Comparison of ENCODE assay signal across 12 cellular contexts in genomic region chr14:77035267-77035666, GRCh38. TPM values are rescaled to one million over a fixed set of nuclear protein-coding genes. Genes with fewer than 3 reads are reported as not detected.
DNase-seq lines count a peak whose midpoint lies in the region; ATAC-seq and TF ChIP-seq lines count a peak whose summit lies in the region.
"Had no signal": no experiment of that assay in that cellular context is flagged by ENCODE, and none has a peak within 500 bp of the region (broad histone marks: within the 10 kb centered on the region; RNA-seq: fewer than 3 reads in every experiment).

No MANE protein-coding gene starts in this region.

- peaks cover 42% of the 10 kb centered on the region for H3K4me1 ChIP-seq in neural progenitor cell

- no peak overlapping the region for H2AFZ ChIP-seq in neural progenitor cell (replicated peaks)

- H3K36me3 Mint-ChIP-seq in IgD-negative memory B cell: no peaks in the 10 kb centered on the region
- H3K36me3 Mint-ChIP-seq in chondrocyte (ENCODE audit: low read depth): no peaks in the 10 kb centered on the region
- no peaks in the 10 kb centered on the region for H3K36me3 Mint-ChIP-seq in neural progenitor cell

- H3K4me3 Mint-ChIP-seq in IgD-negative memory B cell: peak overlapping the region in 2 of 4 donors; percentile 22 to 62
- no peak overlapping the region for H3K4me3 Mint-ChIP-seq in chondrocyte (ENCODE audit: unreplicated experiment)
- peak overlapping the region; percentile 10 for H3K4me3 Mint-ChIP-seq in neural progenitor cell

- peak; percentile 33 for DNase-seq in DMS53 (lab: John Stamatoyannopoulos, UW)
- no peak for DNase-seq in DMS53 treated with DMSO at 0.1 percent for 48 hours (lab: John Stamatoyannopoulos, UW; ENCODE audit: unreplicated experiment)
- DNase-seq in chondrocyte (ENCODE audit: low spot score): no peak
- no peak for DNase-seq in neural progenitor cell (ENCODE audit: low spot score)
- no peak for DNase-seq in NCI-H1694 (lab: John Stamatoyannopoulos, UW)
- DNase-seq in putamen (ENCODE audit: low spot score): no peak
- DNase-seq: 8988T, amygdala, DMS153 had no signal

- H3F3A ChIP-seq in neural progenitor cell (ENCODE audit: low read depth): peaks cover 61% of the 10 kb centered on the region

- H3K79me2 ChIP-seq in neural progenitor cell (ENCODE audit: low read depth): no peaks in the 10 kb centered on the region

- H3K36me3 ChIP-seq in neural progenitor cell: no peaks in the 10 kb centered on the region
- H3K36me3 ChIP-seq: thoracic aorta had no signal

- ATAC-seq in HG03457 (IDR thresholded peaks at IDR 0.05; ENCODE audit: unreplicated experiment): no peak

- no peak overlapping the region for H3K4me2 ChIP-seq in neural progenitor cell

- no peaks in the 10 kb centered on the region for H4K20me1 ChIP-seq in neural progenitor cell (ENCODE audit: low read depth)

- H3K27ac ChIP-seq in neural progenitor cell: no peak overlapping the region

- peaks cover 65% of the 10 kb centered on the region for H3K27me3 ChIP-seq in neural progenitor cell

- H3K9me3 ChIP-seq in neural progenitor cell (ENCODE audit: low read depth): no peaks in the 10 kb centered on the region
- H3K9me3 ChIP-seq: thoracic aorta had no signal

- no peak overlapping the region for H3K4me3 ChIP-seq in neural progenitor cell
- H3K4me3 ChIP-seq: thoracic aorta had no signal

- peak overlapping the region in 2 of 3 donors; percentile 67 to 70 for H3K27ac Mint-ChIP-seq in IgD-negative memory B cell
- peak overlapping the region; percentile 22 for H3K27ac Mint-ChIP-seq in chondrocyte (ENCODE audit: unreplicated experiment)
- H3K27ac Mint-ChIP-seq in neural progenitor cell: no peak overlapping the region

- H3K27me3 Mint-ChIP-seq in IgD-negative memory B cell (no peaks in the 10 kb centered on the region), chondrocyte (ENCODE audit: low read depth) (no peaks in the 10 kb centered on the region), neural progenitor cell (ENCODE audit: insufficient read depth, low read depth) (peaks cover 11% of the 10 kb centered on the region)

- H3K4me1 Mint-ChIP-seq in IgD-negative memory B cell (peaks cover 31 to 43% (median 42%) of the 10 kb centered on the region in 3 donors), chondrocyte (ENCODE audit: low read depth) (peaks cover 78% of the 10 kb centered on the region), neural progenitor cell (peaks cover 83% of the 10 kb centered on the region)

- TF ChIP-seq CTCF in chondrocyte (IDR thresholded peaks at IDR 0.05): no peak
- no peak for TF ChIP-seq CTCF in neural progenitor cell (IDR thresholded peaks at IDR 0.05)

- H3K9me3 Mint-ChIP-seq in IgD-negative memory B cell (no peaks in the 10 kb centered on the region), chondrocyte (ENCODE audit: low read depth) (no peaks in the 10 kb centered on the region), neural progenitor cell (no peaks in the 10 kb centered on the region)

- no peak overlapping the region for H3K9ac ChIP-seq in neural progenitor cell

RNA-seq across cellular contexts. Expression of gene IRF2BPL, which starts 6.8 kb away (rescaled TPM):
- 2.6 TPM for polyA plus RNA-seq in IgD-negative memory B cell
- total RNA-seq in chondrocyte (56.0 to 61.9 TPM (median 56.7 TPM) in 3 replicates), neural progenitor cell (ENCODE audit: low replicate concordance) (4.8 and 14.9 TPM in 2 replicates)
